32 cellular contexts compared by ENCODE assay signal in the genomic region with DNA sequence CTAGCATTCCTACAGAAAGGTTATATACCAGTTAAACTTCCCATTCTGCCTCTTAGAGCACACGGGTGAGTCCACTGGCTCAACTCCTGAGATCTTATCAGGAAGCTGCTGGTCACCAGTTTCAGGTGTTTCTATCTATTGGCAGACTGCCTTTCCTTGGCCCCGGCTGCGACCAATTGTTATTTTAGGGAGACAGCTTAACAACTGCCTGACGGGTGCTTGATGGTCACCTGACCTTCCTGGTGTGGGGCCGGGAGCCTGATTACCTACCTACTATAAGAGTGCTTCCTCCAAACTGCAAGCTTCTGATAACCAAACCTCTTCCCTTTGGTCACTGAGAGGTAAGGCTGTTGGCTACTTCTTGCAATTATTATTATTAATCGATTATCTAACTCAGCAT.
"Had no signal": no experiment of that assay in that cellular context is flagged by ENCODE, and none has a peak within 500 bp of the region (broad histone marks: within the 10 kb centered on the region; RNA-seq: fewer than 3 reads in every experiment).

No MANE protein-coding gene starts in this region.

- H3K9me3 ChIP-seq: ascending aorta, colonic mucosa, esophagus muscularis mucosa, gastrocnemius medialis had no signal

- H3K4me3 ChIP-seq: ascending aorta, breast epithelium, cardiac muscle cell, colonic mucosa, esophagus muscularis mucosa, gastrocnemius medialis, heart left ventricle had no signal

- H3K36me3 Mint-ChIP-seq: activated naive CD4-positive, alpha-beta T cell treated with anti-CD3 and anti-CD28 coated beads, Interleukin-2, amount 10 ng/mL, durations not matched to agents 7 days and 5 days; activated naive CD4-positive, alpha-beta T cell treated with anti-CD3 and anti-CD28 coated beads, Interleukin-2, amount 50 U/mL, for 72 hours; activated naive CD8-positive, alpha-beta T cell treated with anti-CD3 and anti-CD28 coated beads, Interleukin-2, amount 10 ng/mL, durations not matched to agents 7 days and 5 days; brain had no signal

- DNase-seq: activated CD4-positive, alpha-beta memory T cell treated with anti-CD3 and anti-CD28 coated beads, Interleukin-2, amount 10 ng/mL, durations not matched to agents 7 days and 5 days; activated CD4-positive, alpha-beta T cell treated with anti-CD3 and anti-CD28 coated beads for 1 hour; activated CD4-positive, alpha-beta T cell treated with anti-CD3 and anti-CD28 coated beads for 4 hours; activated CD4-positive, alpha-beta T cell treated with anti-CD3 and anti-CD28 coated beads, Interleukin-2, amount 10 ng/mL, durations not matched to agents 7 days and 5 days; activated CD4-positive, alpha-beta T cell treated with anti-CD3 and anti-CD28 coated beads, Interleukin-2, amount 50 U/mL, for 4 hours; activated CD8-positive, alpha-beta memory T cell treated with anti-CD3 and anti-CD28 coated beads, Interleukin-2, amount 50 U/mL, for 48 hours; activated gamma-delta T cell; activated naive CD4-positive, alpha-beta T cell; activated naive CD4-positive, alpha-beta T cell treated with anti-CD3 and anti-CD28 coated beads, Interleukin-2, amount 10 ng/mL, durations not matched to agents 7 days and 5 days; activated naive CD8-positive, alpha-beta T cell treated with anti-CD3 and anti-CD28 coated beads, Interleukin-2, amount 10 ng/mL, durations not matched to agents 7 days and 5 days; activated T-cell treated with anti-CD3 and anti-CD28 coated beads for 4 hours; activated T-cell treated with anti-CD3 and anti-CD28 coated beads, Interleukin-2, amount 50 U/mL, for 24 hours; activated T-cell treated with anti-CD3 and anti-CD28 coated beads, Interleukin-2, amount 50 U/mL, for 72 hours; central memory CD4-positive, alpha-beta T cell; cerebellar nuclear complex; colonic mucosa; effector CD8-positive, alpha-beta T cell; erythroblast; foreskin keratinocyte; gastrocnemius medialis; glutamatergic neuron; heart left ventricle; T-helper 1 cell; T-helper 17 cell; T1000 had no signal

- H3K4me3 Mint-ChIP-seq: activated CD4-positive, alpha-beta memory T cell treated with anti-CD3 and anti-CD28 coated beads, Interleukin-2, amount 10 ng/mL, durations not matched to agents 7 days and 5 days; activated CD4-positive, alpha-beta T cell treated with anti-CD3 and anti-CD28 coated beads, Interleukin-2, amount 10 ng/mL, durations not matched to agents 7 days and 5 days; activated naive CD4-positive, alpha-beta T cell treated with anti-CD3 and anti-CD28 coated beads, Interleukin-2, amount 10 ng/mL, durations not matched to agents 7 days and 5 days; activated naive CD8-positive, alpha-beta T cell treated with anti-CD3 and anti-CD28 coated beads, Interleukin-2, amount 10 ng/mL, durations not matched to agents 7 days and 5 days; activated T-cell treated with anti-CD3 and anti-CD28 coated beads, Interleukin-2, amount 50 U/mL, for 24 hours; activated T-cell treated with anti-CD3 and anti-CD28 coated beads, Interleukin-2, amount 50 U/mL, for 72 hours; brain; T-helper 17 cell; T-helper 2 cell treated with Interferon-gamma antibody and Interleukin-4, amounts not matched to agents 5 μg/mL and 100 μg/mL, for 36 hours had no signal

- H3K27me3 ChIP-seq: ascending aorta, breast epithelium, cardiac muscle cell, colonic mucosa, esophagus muscularis mucosa, foreskin keratinocyte, gastrocnemius medialis, heart left ventricle had no signal

- H3K27me3 Mint-ChIP-seq: activated CD4-positive, alpha-beta memory T cell treated with anti-CD3 and anti-CD28 coated beads, Interleukin-2, amount 10 ng/mL, durations not matched to agents 7 days and 5 days; activated CD4-positive, alpha-beta T cell treated with anti-CD3 and anti-CD28 coated beads, Interleukin-2, amount 10 ng/mL, durations not matched to agents 7 days and 5 days; activated naive CD4-positive, alpha-beta T cell treated with anti-CD3 and anti-CD28 coated beads, Interleukin-2, amount 10 ng/mL, durations not matched to agents 7 days and 5 days; activated naive CD8-positive, alpha-beta T cell treated with anti-CD3 and anti-CD28 coated beads, Interleukin-2, amount 10 ng/mL, durations not matched to agents 7 days and 5 days; activated T-cell treated with anti-CD3 and anti-CD28 coated beads, Interleukin-2, amount 50 U/mL, for 24 hours; T-helper 17 cell had no signal

- H3K36me3 ChIP-seq: ascending aorta, breast epithelium, cardiac muscle cell, colonic mucosa, esophagus muscularis mucosa, gastrocnemius medialis, heart left ventricle had no signal

- H3K27ac Mint-ChIP-seq: activated CD4-positive, alpha-beta memory T cell treated with anti-CD3 and anti-CD28 coated beads, Interleukin-2, amount 10 ng/mL, durations not matched to agents 7 days and 5 days; activated CD4-positive, alpha-beta T cell treated with anti-CD3 and anti-CD28 coated beads, Interleukin-2, amount 10 ng/mL, durations not matched to agents 7 days and 5 days; activated naive CD4-positive, alpha-beta T cell treated with anti-CD3 and anti-CD28 coated beads, Interleukin-2, amount 10 ng/mL, durations not matched to agents 7 days and 5 days; activated naive CD4-positive, alpha-beta T cell treated with anti-CD3 and anti-CD28 coated beads, Interleukin-2, amount 50 U/mL, for 72 hours; activated naive CD8-positive, alpha-beta T cell treated with anti-CD3 and anti-CD28 coated beads, Interleukin-2, amount 10 ng/mL, durations not matched to agents 7 days and 5 days; activated T-cell treated with anti-CD3 and anti-CD28 coated beads, Interleukin-2, amount 50 U/mL, for 24 hours; activated T-cell treated with anti-CD3 and anti-CD28 coated beads, Interleukin-2, amount 50 U/mL, for 72 hours; brain; T-helper 17 cell; T-helper 2 cell treated with Interferon-gamma antibody and Interleukin-4, amounts not matched to agents 5 μg/mL and 100 μg/mL, for 36 hours had no signal

- H3K4me1 Mint-ChIP-seq: activated CD4-positive, alpha-beta memory T cell treated with anti-CD3 and anti-CD28 coated beads, Interleukin-2, amount 10 ng/mL, durations not matched to agents 7 days and 5 days; activated CD4-positive, alpha-beta T cell treated with anti-CD3 and anti-CD28 coated beads, Interleukin-2, amount 10 ng/mL, durations not matched to agents 7 days and 5 days; activated naive CD4-positive, alpha-beta T cell treated with anti-CD3 and anti-CD28 coated beads, Interleukin-2, amount 10 ng/mL, durations not matched to agents 7 days and 5 days; activated naive CD8-positive, alpha-beta T cell treated with anti-CD3 and anti-CD28 coated beads, Interleukin-2, amount 10 ng/mL, durations not matched to agents 7 days and 5 days; brain; T-helper 17 cell had no signal

- H3K4me1 ChIP-seq: ascending aorta, breast epithelium, colonic mucosa, esophagus muscularis mucosa, foreskin keratinocyte, gastrocnemius medialis, heart left ventricle had no signal

- ATAC-seq: activated naive CD4-positive, alpha-beta T cell treated with anti-CD3 and anti-CD28 coated beads, Interleukin-2, amount 50 U/mL, for 72 hours; activated T-cell treated with anti-CD3 and anti-CD28 coated beads, Interleukin-2, amount 50 U/mL, for 72 hours; foreskin keratinocyte; gastrocnemius medialis; heart left ventricle; T-helper 17 cell had no signal

- H3K9me3 Mint-ChIP-seq: activated naive CD4-positive, alpha-beta T cell treated with anti-CD3 and anti-CD28 coated beads, Interleukin-2, amount 10 ng/mL, durations not matched to agents 7 days and 5 days; activated naive CD8-positive, alpha-beta T cell treated with anti-CD3 and anti-CD28 coated beads, Interleukin-2, amount 10 ng/mL, durations not matched to agents 7 days and 5 days; activated T-cell treated with anti-CD3 and anti-CD28 coated beads, Interleukin-2, amount 50 U/mL, for 24 hours; T-helper 2 cell treated with Interferon-gamma antibody and Interleukin-4, amounts not matched to agents 5 μg/mL and 100 μg/mL, for 36 hours had no signal

- H3K27ac ChIP-seq: ascending aorta, breast epithelium, cardiac muscle cell, colonic mucosa, esophagus muscularis mucosa, foreskin keratinocyte, gastrocnemius medialis, heart left ventricle had no signal
